In genomic region chr21:34510148-34511142, GRCh38 we compare ENCODE assay signal across 8 cellular contexts. TPM values are rescaled to one million over a fixed set of nuclear protein-coding genes. Genes with fewer than 3 reads are reported as not detected.
DNase-seq lines count a peak whose midpoint lies in the region; ATAC-seq and TF ChIP-seq lines count a peak whose summit lies in the region.

No MANE protein-coding gene starts in this region.

- H3K27me3 Mint-ChIP-seq in activated CD8-positive, alpha-beta T cell treated with anti-CD3 and anti-CD28 coated beads, Interleukin-2, amount 10 ng/mL, durations not matched to agents 7 days and 5 days (ENCODE audit: low read depth) = no peaks in the 10 kb centered on the region

- H3K27me3 ChIP-seq in neutrophil = no peaks in the 10 kb centered on the region
- H3K27me3 ChIP-seq in upper lobe of right lung = no peaks in the 10 kb centered on the region

- H3K9me3 Mint-ChIP-seq in activated CD8-positive, alpha-beta T cell treated with anti-CD3 and anti-CD28 coated beads, Interleukin-2, amount 10 ng/mL, durations not matched to agents 7 days and 5 days (ENCODE audit: insufficient read depth) = no peaks in the 10 kb centered on the region

- intact Hi-C loops in upper lobe of right lung (cut with DNase I) = no loop called here

- H3K36me3 ChIP-seq in neutrophil (peaks cover 46% of the 10 kb centered on the region), upper lobe of right lung (no peaks in the 10 kb centered on the region)

- H3K4me1 Mint-ChIP-seq in activated CD8-positive, alpha-beta T cell treated with anti-CD3 and anti-CD28 coated beads, Interleukin-2, amount 10 ng/mL, durations not matched to agents 7 days and 5 days (ENCODE audit: low read depth) = no peaks in the 10 kb centered on the region

- no peaks in the 10 kb centered on the region for H3K36me3 Mint-ChIP-seq in activated CD8-positive, alpha-beta T cell treated with anti-CD3 and anti-CD28 coated beads, Interleukin-2, amount 10 ng/mL, durations not matched to agents 7 days and 5 days (ENCODE audit: low read depth)

- peak; percentile 62 for DNase-seq in Ammon's horn (ENCODE audit: low spot score)
- peak; percentile 66 for DNase-seq in NCI-H2107 (lab: John Stamatoyannopoulos, UW)
- peak; percentile 51 for DNase-seq in activated CD8-positive, alpha-beta T cell treated with anti-CD3 and anti-CD28 coated beads, Interleukin-2, amount 10 ng/mL, durations not matched to agents 7 days and 5 days
- peak; percentile 73 for DNase-seq in fibroblast of mammary gland (ENCODE audit: low read depth)
- DNase-seq in upper lobe of right lung = peak; percentile 90

- H3K27ac ChIP-seq in neutrophil (peak overlapping the region; percentile 92), upper lobe of right lung (peak overlapping the region; percentile 81)

- POLR2A ChIA-PET in activated CD8-positive, alpha-beta T cell treated with anti-CD3 and anti-CD28 coated beads, Interleukin-2, amount 10 ng/mL, durations not matched to agents 7 days and 5 days (lab: Charles Lee) = no interaction called here

- H3K4me1 ChIP-seq in neutrophil (ENCODE audit: control insufficient read depth in 1 of 2, insufficient read depth in 1 of 2, low read depth in 1 of 2, low read length in 1 of 2) = peaks cover 69 to 75% of the 10 kb centered on the region in 2 experiments
- peaks cover 9% of the 10 kb centered on the region for H3K4me1 ChIP-seq in upper lobe of right lung

- H3K4me3 Mint-ChIP-seq in activated CD8-positive, alpha-beta T cell treated with anti-CD3 and anti-CD28 coated beads, Interleukin-2, amount 10 ng/mL, durations not matched to agents 7 days and 5 days = no peak overlapping the region

- H3K9me3 ChIP-seq in neutrophil (no peaks in the 10 kb centered on the region), upper lobe of right lung (no peaks in the 10 kb centered on the region)

- CTCF ChIA-PET in activated CD8-positive, alpha-beta T cell treated with anti-CD3 and anti-CD28 coated beads, Interleukin-2, amount 10 ng/mL, durations not matched to agents 7 days and 5 days (lab: Charles Lee) = interaction anchor here (0.7 to 1.7 kb wide), 10 partner anchors 34 to 1329 kb away, joined by 3 to 18 read pairs (median 4); no protein-coding TSS in a partner anchor

- H3K27ac Mint-ChIP-seq in activated CD8-positive, alpha-beta T cell treated with anti-CD3 and anti-CD28 coated beads, Interleukin-2, amount 10 ng/mL, durations not matched to agents 7 days and 5 days = no peak overlapping the region

- H3K4me3 ChIP-seq in fibroblast of mammary gland (ENCODE audit: control insufficient read depth, low read depth, low read length) (no peak overlapping the region), neutrophil (ENCODE audit: low read depth in 1 of 2, low read length in 1 of 2) (peak overlapping the region; percentile 71 to 75), upper lobe of right lung (peak overlapping the region; percentile 42)

- ATAC-seq in GM21576 (IDR thresholded peaks at IDR 0.05; ENCODE audit: unreplicated experiment) = peak; percentile 60
- peak; percentile 64 for ATAC-seq in activated CD8-positive, alpha-beta T cell treated with anti-CD3 and anti-CD28 coated beads, Interleukin-2, amount 10 ng/mL, durations not matched to agents 7 days and 5 days
- ATAC-seq in upper lobe of right lung = peak; percentile 91
- no peak for ATAC-seq in HG03196 (IDR thresholded peaks at IDR 0.05; ENCODE audit: unreplicated experiment)

- TF ChIP-seq CTCF in fibroblast of mammary gland (conservative IDR thresholded peaks at IDR 0.05; ENCODE audit: control insufficient read depth, insufficient read depth, low read depth, low read length) (peak; percentile 86), neutrophil (IDR thresholded peaks at IDR 0.05) (peak; percentile 87), upper lobe of right lung (IDR thresholded peaks at IDR 0.05) (peak; percentile 77)

RNA-seq across cellular contexts. Expression of gene KCNE1, which starts 1.6 kb away (rescaled TPM):
- total RNA-seq in activated CD8-positive, alpha-beta T cell treated with anti-CD3 and anti-CD28 coated beads, Interleukin-2, amount 10 ng/mL, durations not matched to agents 7 days and 5 days = under 1 TPM; 0.18 to 0.26 TPM
- total RNA-seq in upper lobe of right lung = 13.6 TPM

Comparison
In these comparisons a context has a peak if more than half of its experiments do, and no peak if none do; other contexts are left out.
1. RNA of gene KCNE1, which starts 1.6 kb away (total RNA-seq): 13.6 TPM in upper lobe of right lung (single experiment); 0.18 to 0.26 TPM in activated CD8-positive, alpha-beta T cell treated with anti-CD3 and anti-CD28 coated beads, Interleukin-2, amount 10 ng/mL, durations not matched to agents 7 days and 5 days; every median in the first group is over 10 times any median in the second.
2. Peak in every context shown above with its lines, with median percentiles within 50 percentile points of each other: DNase-seq and CTCF ChIP-seq.